In the genomic region with DNA sequence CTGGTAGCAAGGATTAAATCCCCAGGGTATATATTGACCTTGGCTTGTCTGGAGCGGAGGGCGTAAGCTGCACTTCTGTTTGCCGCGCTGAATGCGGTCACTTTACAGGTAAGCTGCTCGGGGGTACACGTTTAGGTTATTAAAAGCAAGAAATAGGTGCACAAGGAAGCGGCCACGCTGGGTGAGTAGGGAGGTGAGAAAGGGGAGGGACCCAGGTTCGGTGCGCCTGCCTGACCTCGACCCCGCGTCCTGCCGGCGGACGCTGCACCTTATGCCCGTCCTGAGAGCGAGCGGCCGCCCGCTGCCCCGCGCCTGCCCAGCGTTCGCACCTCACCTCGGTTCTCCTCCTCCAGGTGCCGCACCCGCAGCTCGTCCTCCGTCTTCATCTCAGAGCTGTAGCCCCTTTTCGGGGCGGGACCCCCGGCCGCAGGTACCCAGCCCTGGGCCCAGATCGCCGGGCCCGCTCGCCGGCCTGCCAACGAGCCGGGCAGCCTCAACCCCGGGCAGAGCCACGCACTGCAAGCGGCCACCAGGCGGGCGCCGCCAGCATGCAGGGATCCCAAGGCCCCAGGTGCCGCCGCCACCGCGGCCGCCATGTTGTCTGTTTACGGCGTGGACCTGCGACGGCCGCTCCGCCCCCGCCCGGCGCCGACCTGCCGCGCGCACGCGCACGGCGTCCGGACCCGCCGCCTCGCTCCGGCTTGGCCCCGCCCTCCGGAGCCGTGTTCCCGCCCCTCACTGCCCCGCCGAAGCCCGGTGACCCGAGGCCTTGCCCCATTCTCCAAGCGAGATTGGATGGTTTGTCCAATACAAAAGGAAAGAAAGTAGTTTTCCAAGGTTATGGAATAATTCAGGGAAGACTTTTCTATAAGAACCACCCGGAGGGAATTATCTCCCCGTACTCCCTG, we compare ENCODE assay signal across 1 cellular context.
TF ChIP-seq lines count a peak whose summit lies in the region.

A gene with protein sequence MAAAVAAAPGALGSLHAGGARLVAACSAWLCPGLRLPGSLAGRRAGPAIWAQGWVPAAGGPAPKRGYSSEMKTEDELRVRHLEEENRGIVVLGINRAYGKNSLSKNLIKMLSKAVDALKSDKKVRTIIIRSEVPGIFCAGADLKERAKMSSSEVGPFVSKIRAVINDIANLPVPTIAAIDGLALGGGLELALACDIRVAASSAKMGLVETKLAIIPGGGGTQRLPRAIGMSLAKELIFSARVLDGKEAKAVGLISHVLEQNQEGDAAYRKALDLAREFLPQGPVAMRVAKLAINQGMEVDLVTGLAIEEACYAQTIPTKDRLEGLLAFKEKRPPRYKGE (minus strand): TSS at position 625 of the 908 bp plus-strand sequence. CDS start 29 bp downstream, at position 596.

TF ChIP-seq in A549, 52 proteins besides CTCF, POLR2A, EP300 and RAD21 (continued from another document):
- peak; percentile 64; the same call in 1 of the 2 replicates for TF ChIP-seq PHF8 (IDR thresholded peaks at IDR 0.05; ENCODE audit: borderline replicate concordance, low read depth)
